Comparison of ENCODE assay signal across 1 cellular context in genomic region chr19:40190891-40191835, GRCh38.
TF ChIP-seq lines count a peak whose summit lies in the region.

Gene MAP3K10 (plus strand): TSS chr19:40191426. CDS start chr19:40192032, 606 bp downstream.

TF ChIP-seq in GM12878, 131 proteins besides CTCF, POLR2A, EP300 and RAD21 (continued from another document and continues in another):
- TF ChIP-seq, protein P1, sequence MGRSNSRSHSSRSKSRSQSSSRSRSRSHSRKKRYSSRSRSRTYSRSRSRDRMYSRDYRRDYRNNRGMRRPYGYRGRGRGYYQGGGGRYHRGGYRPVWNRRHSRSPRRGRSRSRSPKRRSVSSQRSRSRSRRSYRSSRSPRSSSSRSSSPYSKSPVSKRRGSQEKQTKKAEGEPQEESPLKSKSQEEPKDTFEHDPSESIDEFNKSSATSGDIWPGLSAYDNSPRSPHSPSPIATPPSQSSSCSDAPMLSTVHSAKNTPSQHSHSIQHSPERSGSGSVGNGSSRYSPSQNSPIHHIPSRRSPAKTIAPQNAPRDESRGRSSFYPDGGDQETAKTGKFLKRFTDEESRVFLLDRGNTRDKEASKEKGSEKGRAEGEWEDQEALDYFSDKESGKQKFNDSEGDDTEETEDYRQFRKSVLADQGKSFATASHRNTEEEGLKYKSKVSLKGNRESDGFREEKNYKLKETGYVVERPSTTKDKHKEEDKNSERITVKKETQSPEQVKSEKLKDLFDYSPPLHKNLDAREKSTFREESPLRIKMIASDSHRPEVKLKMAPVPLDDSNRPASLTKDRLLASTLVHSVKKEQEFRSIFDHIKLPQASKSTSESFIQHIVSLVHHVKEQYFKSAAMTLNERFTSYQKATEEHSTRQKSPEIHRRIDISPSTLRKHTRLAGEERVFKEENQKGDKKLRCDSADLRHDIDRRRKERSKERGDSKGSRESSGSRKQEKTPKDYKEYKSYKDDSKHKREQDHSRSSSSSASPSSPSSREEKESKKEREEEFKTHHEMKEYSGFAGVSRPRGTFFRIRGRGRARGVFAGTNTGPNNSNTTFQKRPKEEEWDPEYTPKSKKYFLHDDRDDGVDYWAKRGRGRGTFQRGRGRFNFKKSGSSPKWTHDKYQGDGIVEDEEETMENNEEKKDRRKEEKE (IDR thresholded peaks at IDR 0.05) = peak; percentile 74; the same call in 1 of the 2 replicates
- no peak for TF ChIP-seq PAX8 (IDR thresholded peaks at IDR 0.05)
- no peak for TF ChIP-seq POU2F2 (IDR thresholded peaks at IDR 0.05; ENCODE audit: borderline replicate concordance, low read depth, low read length)
- TF ChIP-seq SUZ12 (IDR thresholded peaks at IDR 0.05; ENCODE audit: unreplicated experiment) = no peak
- TF ChIP-seq CBX5 (IDR thresholded peaks at IDR 0.05; ENCODE audit: low read depth) = no peak
- TF ChIP-seq HDAC2 (IDR thresholded peaks at IDR 0.05) = no peak
- no peak; the same call in 1 of the 2 replicates for TF ChIP-seq JUNB (IDR thresholded peaks at IDR 0.05)
- TF ChIP-seq, protein P2, sequence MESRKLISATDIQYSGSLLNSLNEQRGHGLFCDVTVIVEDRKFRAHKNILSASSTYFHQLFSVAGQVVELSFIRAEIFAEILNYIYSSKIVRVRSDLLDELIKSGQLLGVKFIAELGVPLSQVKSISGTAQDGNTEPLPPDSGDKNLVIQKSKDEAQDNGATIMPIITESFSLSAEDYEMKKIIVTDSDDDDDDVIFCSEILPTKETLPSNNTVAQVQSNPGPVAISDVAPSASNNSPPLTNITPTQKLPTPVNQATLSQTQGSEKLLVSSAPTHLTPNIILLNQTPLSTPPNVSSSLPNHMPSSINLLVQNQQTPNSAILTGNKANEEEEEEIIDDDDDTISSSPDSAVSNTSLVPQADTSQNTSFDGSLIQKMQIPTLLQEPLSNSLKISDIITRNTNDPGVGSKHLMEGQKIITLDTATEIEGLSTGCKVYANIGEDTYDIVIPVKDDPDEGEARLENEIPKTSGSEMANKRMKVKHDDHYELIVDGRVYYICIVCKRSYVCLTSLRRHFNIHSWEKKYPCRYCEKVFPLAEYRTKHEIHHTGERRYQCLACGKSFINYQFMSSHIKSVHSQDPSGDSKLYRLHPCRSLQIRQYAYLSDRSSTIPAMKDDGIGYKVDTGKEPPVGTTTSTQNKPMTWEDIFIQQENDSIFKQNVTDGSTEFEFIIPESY (IDR thresholded peaks at IDR 0.05) = no peak
- TF ChIP-seq PAX5 (IDR thresholded peaks at IDR 0.05; ENCODE audit: borderline replicate concordance, low read depth, low read length) = 0 out of 2 replicates have a peak, but pooled peaks have one; percentile 5
- TF ChIP-seq ZNF384 (IDR thresholded peaks at IDR 0.05; ENCODE audit: borderline replicate concordance, low read depth, low read length) = no peak
- no peak for TF ChIP-seq ZNF274 (IDR thresholded peaks at IDR 0.05; ENCODE audit: insufficient read depth, insufficient read length)
- no peak for TF ChIP-seq KAT2A (conservative IDR thresholded peaks at IDR 0.05; ENCODE audit: control insufficient read depth, low read depth, low read length)
- no peak for TF ChIP-seq ASH2L (IDR thresholded peaks at IDR 0.05; ENCODE audit: borderline replicate concordance, low read depth)
- TF ChIP-seq GABPA (IDR thresholded peaks at IDR 0.05; ENCODE audit: low read depth) = no peak
- TF ChIP-seq GATAD2B (conservative IDR thresholded peaks at IDR 0.05; ENCODE audit: low read depth) = peak; percentile 91
- no peak for TF ChIP-seq CHD2 (IDR thresholded peaks at IDR 0.05; ENCODE audit: borderline replicate concordance, low read depth, low read length)
- no peak for TF ChIP-seq NFYA (IDR thresholded peaks at IDR 0.05; ENCODE audit: borderline replicate concordance, low read depth, low read length)
- TF ChIP-seq KDM1A (IDR thresholded peaks at IDR 0.05; ENCODE audit: borderline replicate concordance) = no peak
- TF ChIP-seq, protein P3, sequence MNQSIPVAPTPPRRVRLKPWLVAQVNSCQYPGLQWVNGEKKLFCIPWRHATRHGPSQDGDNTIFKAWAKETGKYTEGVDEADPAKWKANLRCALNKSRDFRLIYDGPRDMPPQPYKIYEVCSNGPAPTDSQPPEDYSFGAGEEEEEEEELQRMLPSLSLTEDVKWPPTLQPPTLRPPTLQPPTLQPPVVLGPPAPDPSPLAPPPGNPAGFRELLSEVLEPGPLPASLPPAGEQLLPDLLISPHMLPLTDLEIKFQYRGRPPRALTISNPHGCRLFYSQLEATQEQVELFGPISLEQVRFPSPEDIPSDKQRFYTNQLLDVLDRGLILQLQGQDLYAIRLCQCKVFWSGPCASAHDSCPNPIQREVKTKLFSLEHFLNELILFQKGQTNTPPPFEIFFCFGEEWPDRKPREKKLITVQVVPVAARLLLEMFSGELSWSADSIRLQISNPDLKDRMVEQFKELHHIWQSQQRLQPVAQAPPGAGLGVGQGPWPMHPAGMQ (IDR thresholded peaks at IDR 0.05; ENCODE audit: borderline replicate concordance) = no peak
- TF ChIP-seq RBBP5 (conservative IDR thresholded peaks at IDR 0.05) = no peak
- no peak for TF ChIP-seq ZSCAN29 (IDR thresholded peaks at IDR 0.05)
- TF ChIP-seq TCF7 (IDR thresholded peaks at IDR 0.05; ENCODE audit: borderline replicate concordance) = no peak
- peak; percentile 77 for TF ChIP-seq NKRF (conservative IDR thresholded peaks at IDR 0.05)
- TF ChIP-seq, protein P4, sequence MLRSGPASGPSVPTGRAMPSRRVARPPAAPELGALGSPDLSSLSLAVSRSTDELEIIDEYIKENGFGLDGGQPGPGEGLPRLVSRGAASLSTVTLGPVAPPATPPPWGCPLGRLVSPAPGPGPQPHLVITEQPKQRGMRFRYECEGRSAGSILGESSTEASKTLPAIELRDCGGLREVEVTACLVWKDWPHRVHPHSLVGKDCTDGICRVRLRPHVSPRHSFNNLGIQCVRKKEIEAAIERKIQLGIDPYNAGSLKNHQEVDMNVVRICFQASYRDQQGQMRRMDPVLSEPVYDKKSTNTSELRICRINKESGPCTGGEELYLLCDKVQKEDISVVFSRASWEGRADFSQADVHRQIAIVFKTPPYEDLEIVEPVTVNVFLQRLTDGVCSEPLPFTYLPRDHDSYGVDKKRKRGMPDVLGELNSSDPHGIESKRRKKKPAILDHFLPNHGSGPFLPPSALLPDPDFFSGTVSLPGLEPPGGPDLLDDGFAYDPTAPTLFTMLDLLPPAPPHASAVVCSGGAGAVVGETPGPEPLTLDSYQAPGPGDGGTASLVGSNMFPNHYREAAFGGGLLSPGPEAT (IDR thresholded peaks at IDR 0.05; ENCODE audit: low read depth) = 0 out of 2 replicates have a peak, but pooled peaks have one; percentile 13
- TF ChIP-seq, protein P5, sequence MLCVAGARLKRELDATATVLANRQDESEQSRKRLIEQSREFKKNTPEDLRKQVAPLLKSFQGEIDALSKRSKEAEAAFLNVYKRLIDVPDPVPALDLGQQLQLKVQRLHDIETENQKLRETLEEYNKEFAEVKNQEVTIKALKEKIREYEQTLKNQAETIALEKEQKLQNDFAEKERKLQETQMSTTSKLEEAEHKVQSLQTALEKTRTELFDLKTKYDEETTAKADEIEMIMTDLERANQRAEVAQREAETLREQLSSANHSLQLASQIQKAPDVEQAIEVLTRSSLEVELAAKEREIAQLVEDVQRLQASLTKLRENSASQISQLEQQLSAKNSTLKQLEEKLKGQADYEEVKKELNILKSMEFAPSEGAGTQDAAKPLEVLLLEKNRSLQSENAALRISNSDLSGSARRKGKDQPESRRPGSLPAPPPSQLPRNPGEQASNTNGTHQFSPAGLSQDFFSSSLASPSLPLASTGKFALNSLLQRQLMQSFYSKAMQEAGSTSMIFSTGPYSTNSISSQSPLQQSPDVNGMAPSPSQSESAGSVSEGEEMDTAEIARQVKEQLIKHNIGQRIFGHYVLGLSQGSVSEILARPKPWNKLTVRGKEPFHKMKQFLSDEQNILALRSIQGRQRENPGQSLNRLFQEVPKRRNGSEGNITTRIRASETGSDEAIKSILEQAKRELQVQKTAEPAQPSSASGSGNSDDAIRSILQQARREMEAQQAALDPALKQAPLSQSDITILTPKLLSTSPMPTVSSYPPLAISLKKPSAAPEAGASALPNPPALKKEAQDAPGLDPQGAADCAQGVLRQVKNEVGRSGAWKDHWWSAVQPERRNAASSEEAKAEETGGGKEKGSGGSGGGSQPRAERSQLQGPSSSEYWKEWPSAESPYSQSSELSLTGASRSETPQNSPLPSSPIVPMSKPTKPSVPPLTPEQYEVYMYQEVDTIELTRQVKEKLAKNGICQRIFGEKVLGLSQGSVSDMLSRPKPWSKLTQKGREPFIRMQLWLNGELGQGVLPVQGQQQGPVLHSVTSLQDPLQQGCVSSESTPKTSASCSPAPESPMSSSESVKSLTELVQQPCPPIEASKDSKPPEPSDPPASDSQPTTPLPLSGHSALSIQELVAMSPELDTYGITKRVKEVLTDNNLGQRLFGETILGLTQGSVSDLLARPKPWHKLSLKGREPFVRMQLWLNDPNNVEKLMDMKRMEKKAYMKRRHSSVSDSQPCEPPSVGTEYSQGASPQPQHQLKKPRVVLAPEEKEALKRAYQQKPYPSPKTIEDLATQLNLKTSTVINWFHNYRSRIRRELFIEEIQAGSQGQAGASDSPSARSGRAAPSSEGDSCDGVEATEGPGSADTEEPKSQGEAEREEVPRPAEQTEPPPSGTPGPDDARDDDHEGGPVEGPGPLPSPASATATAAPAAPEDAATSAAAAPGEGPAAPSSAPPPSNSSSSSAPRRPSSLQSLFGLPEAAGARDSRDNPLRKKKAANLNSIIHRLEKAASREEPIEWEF (IDR thresholded peaks at IDR 0.05; ENCODE audit: insufficient replicate concordance, low read depth, low read length) = no peak
- TF ChIP-seq BACH1 (IDR thresholded peaks at IDR 0.05; ENCODE audit: borderline replicate concordance) = 0 out of 2 replicates have a peak, but pooled peaks have one; percentile 30
- no peak for TF ChIP-seq RUNX3 (IDR thresholded peaks at IDR 0.05; ENCODE audit: low read length)
- no peak for TF ChIP-seq TCF3 (IDR thresholded peaks at IDR 0.05; ENCODE audit: borderline replicate concordance, insufficient read depth, low read depth, low read length)
- TF ChIP-seq ZBED1 (IDR thresholded peaks at IDR 0.05; ENCODE audit: borderline replicate concordance) = no peak
- peak; percentile 79 for TF ChIP-seq FOXK2 (IDR thresholded peaks at IDR 0.05)
- TF ChIP-seq NR2C1 (IDR thresholded peaks at IDR 0.05) = peak; percentile 23; the same call in 1 of the 2 replicates
- no peak for TF ChIP-seq RAD51 (IDR thresholded peaks at IDR 0.05)
- TF ChIP-seq ZBTB4 (CRISPR knock-in tag; IDR thresholded peaks at IDR 0.05) = no peak
- 0 out of 2 replicates have a peak, but pooled peaks have one; percentile 52 for TF ChIP-seq DPF2 (IDR thresholded peaks at IDR 0.05)
- TF ChIP-seq SMC3 (IDR thresholded peaks at IDR 0.05; ENCODE audit: borderline replicate concordance, low read length) = no peak
- no peak for TF ChIP-seq FOXM1 (IDR thresholded peaks at IDR 0.05; ENCODE audit: low read depth, low read length)
- TF ChIP-seq SREBF1 (IDR thresholded peaks at IDR 0.05; ENCODE audit: low read length) = peak; percentile 28; the same call in 1 of the 2 replicates
- TF ChIP-seq, protein P6, sequence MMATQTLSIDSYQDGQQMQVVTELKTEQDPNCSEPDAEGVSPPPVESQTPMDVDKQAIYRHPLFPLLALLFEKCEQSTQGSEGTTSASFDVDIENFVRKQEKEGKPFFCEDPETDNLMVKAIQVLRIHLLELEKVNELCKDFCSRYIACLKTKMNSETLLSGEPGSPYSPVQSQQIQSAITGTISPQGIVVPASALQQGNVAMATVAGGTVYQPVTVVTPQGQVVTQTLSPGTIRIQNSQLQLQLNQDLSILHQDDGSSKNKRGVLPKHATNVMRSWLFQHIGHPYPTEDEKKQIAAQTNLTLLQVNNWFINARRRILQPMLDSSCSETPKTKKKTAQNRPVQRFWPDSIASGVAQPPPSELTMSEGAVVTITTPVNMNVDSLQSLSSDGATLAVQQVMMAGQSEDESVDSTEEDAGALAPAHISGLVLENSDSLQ (IDR thresholded peaks at IDR 0.05) = no peak
- no peak for TF ChIP-seq NBN (IDR thresholded peaks at IDR 0.05)
- TF ChIP-seq TARDBP (IDR thresholded peaks at IDR 0.05; ENCODE audit: borderline replicate concordance) = no peak
- no peak for TF ChIP-seq CHD1 (IDR thresholded peaks at IDR 0.05; ENCODE audit: low read depth, low read length)
- TF ChIP-seq BRCA1 (IDR thresholded peaks at IDR 0.05; ENCODE audit: low read depth, low read length) = no peak
- peak; percentile 84 for TF ChIP-seq KLF5 (IDR thresholded peaks at IDR 0.05; ENCODE audit: partially characterized antibody)
- TF ChIP-seq HCFC1 (IDR thresholded peaks at IDR 0.05; ENCODE audit: low read length) = peak; percentile 79
- no peak for TF ChIP-seq EGR1 (IDR thresholded peaks at IDR 0.05; ENCODE audit: borderline replicate concordance in 1 of 2, low read depth in 2 of 2, low read length in 2 of 2)
